ENCODE assay signal across 21 cellular contexts in genomic region chr13:100213576-100213975, GRCh38.
A peak's percentile ranks its signal among the peaks of the same experiment; 100 is the strongest.
DNase-seq lines count a peak whose midpoint lies in the region; ATAC-seq and TF ChIP-seq lines count a peak whose summit lies in the region.
"Had no signal": no experiment of that assay in that cellular context is flagged by ENCODE, and none has a peak within 500 bp of the region (broad histone marks: within the 10 kb centered on the region; RNA-seq: fewer than 3 reads in every experiment).

No MANE protein-coding gene starts in this region.

- H3K27me3 ChIP-seq in RWPE2 (ENCODE audit: insufficient read depth, poor library complexity, severe bottlenecking) (no peaks in the 10 kb centered on the region), osteoblast (ENCODE audit: insufficient read depth, low read length) (no peaks in the 10 kb centered on the region), tibial nerve (no peaks in the 10 kb centered on the region), uterus (no peaks in the 10 kb centered on the region)

- intact Hi-C loops in uterus (cut with DNase I; ENCODE audit: low total_unique reads): no loop called here

- DNase-seq in EL (peak; percentile 22), RWPE2 (ENCODE audit: low spot score) (no peak), epithelial cell of esophagus (ENCODE audit: low read depth) (peak; percentile 75), osteoblast (ENCODE audit: insufficient read length, low spot score, missing footprints) (no peak), tibial nerve (ENCODE audit: low spot score in 2 of 2) (no peak), amniotic stem cell (lab: John Stamatoyannopoulos, UW) (no peak), uterus (no peak)
- DNase-seq: GM23248, H9, NCI-H1105 treated with DMSO at 0.1 percent for 48 hours, NCI-H146, NCI-H1930, NCI-H2107, NCI-H446, NCI-H524 treated with DMSO at 0.1 percent for 48 hours, NCI-H774, PC-3, SIG-M5, SK-N-SH had no signal

- H3K4me1 ChIP-seq in RWPE2 (ENCODE audit: insufficient read depth, poor library complexity, severe bottlenecking): peaks cover 49% of the 10 kb centered on the region
- H3K4me1 ChIP-seq in osteoblast (ENCODE audit: insufficient read depth, low read length): peaks cover 48% of the 10 kb centered on the region
- H3K4me1 ChIP-seq in tibial nerve: no peaks in the 10 kb centered on the region
- no peaks in the 10 kb centered on the region for H3K4me1 ChIP-seq in uterus

- TF ChIP-seq EP300 in tibial nerve (IDR thresholded peaks at IDR 0.05): no peak

- H4K20me1 ChIP-seq in osteoblast (ENCODE audit: insufficient read depth, low read length): no peaks in the 10 kb centered on the region

- peak overlapping the region; percentile 23 for H3K4me2 ChIP-seq in osteoblast (ENCODE audit: insufficient read depth, low read length)
- H3K4me2 ChIP-seq: SK-N-SH had no signal

- TF ChIP-seq POLR2A in tibial nerve (IDR thresholded peaks at IDR 0.05): no peak
- no peak for TF ChIP-seq POLR2A in uterus (IDR thresholded peaks at IDR 0.05)

- H2AFZ ChIP-seq in osteoblast (ENCODE audit: low read length): no peak overlapping the region
- H2AFZ ChIP-seq: GM23248 had no signal

- H3K9me3 ChIP-seq in RWPE2 (ENCODE audit: severe bottlenecking): no peaks in the 10 kb centered on the region
- no peaks in the 10 kb centered on the region for H3K9me3 ChIP-seq in osteoblast (ENCODE audit: low read depth, low read length)
- H3K9me3 ChIP-seq in tibial nerve: peaks cover 0 to 7% (median 0%) of the 10 kb centered on the region in 4 donors
- H3K9me3 ChIP-seq in uterus: no peaks in the 10 kb centered on the region
- H3K9me3 ChIP-seq: SK-N-SH had no signal

- 0 out of 3 replicates have a peak, but pooled peaks have one; percentile 13 for ATAC-seq in RWPE2 (ENCODE audit: low read depth)
- ATAC-seq: HepG2, K562, PC-3 had no signal

- H3K79me2 ChIP-seq in osteoblast (ENCODE audit: insufficient read depth, low read length): no peaks in the 10 kb centered on the region

- H3K27ac ChIP-seq in RWPE2 (ENCODE audit: poor library complexity, severe bottlenecking) (peak overlapping the region; percentile 47), osteoblast (ENCODE audit: low read depth, low read length) (peak overlapping the region; percentile 25), tibial nerve (no peak overlapping the region), uterus (no peak overlapping the region)
- H3K27ac ChIP-seq: GM23248 had no signal

- H3K4me3 ChIP-seq in RWPE2 (ENCODE audit: severe bottlenecking) (no peak overlapping the region), epithelial cell of esophagus (ENCODE audit: low read length) (no peak overlapping the region), osteoblast (ENCODE audit: insufficient read depth, low read length) (no peak overlapping the region), tibial nerve (no peak overlapping the region), uterus (no peak overlapping the region)
- H3K4me3 ChIP-seq: GM23248, K562 had no signal

- no peak for TF ChIP-seq CTCF in RWPE2 (IDR thresholded peaks at IDR 0.05; ENCODE audit: poor library complexity, severe bottlenecking)
- TF ChIP-seq CTCF in epithelial cell of esophagus (IDR thresholded peaks at IDR 0.05; ENCODE audit: insufficient read depth, low read depth, low read length, missing control alignments): no peak
- TF ChIP-seq CTCF in osteoblast (IDR thresholded peaks at IDR 0.05; ENCODE audit: extremely low read depth, low read depth, low read length): no peak
- TF ChIP-seq CTCF in tibial nerve (IDR thresholded peaks at IDR 0.05): no peak
- TF ChIP-seq CTCF in uterus (IDR thresholded peaks at IDR 0.05): no peak

- no peaks in the 10 kb centered on the region for H3K36me3 ChIP-seq in RWPE2 (ENCODE audit: low read depth)
- H3K36me3 ChIP-seq in osteoblast (ENCODE audit: insufficient read depth, low read length): no peaks in the 10 kb centered on the region
- H3K36me3 ChIP-seq in tibial nerve: peaks cover 0 to 62% (median 0%) of the 10 kb centered on the region in 3 donors
- H3K36me3 ChIP-seq in uterus: no peaks in the 10 kb centered on the region

- WGBS in tibial nerve, 2 donors: 96 to 97% methylated on average over 2 of the region's 2 CpGs

Comparison
In these comparisons a context has a peak if more than half of its experiments do, and no peak if none do; other contexts are left out.
1. DNase-seq: peak in EL (single experiment) and epithelial cell of esophagus (single experiment); none in RWPE2 (single experiment), osteoblast (single experiment), tibial nerve (0 of 2), amniotic stem cell (single experiment) and uterus (0 of 2).
2. H3K27ac ChIP-seq: peak in RWPE2 (single experiment) and osteoblast (single experiment); none in tibial nerve (0 of 4) and uterus (0 of 2).